Comparison of ENCODE assay signal across 1 cellular context in the genomic region with DNA sequence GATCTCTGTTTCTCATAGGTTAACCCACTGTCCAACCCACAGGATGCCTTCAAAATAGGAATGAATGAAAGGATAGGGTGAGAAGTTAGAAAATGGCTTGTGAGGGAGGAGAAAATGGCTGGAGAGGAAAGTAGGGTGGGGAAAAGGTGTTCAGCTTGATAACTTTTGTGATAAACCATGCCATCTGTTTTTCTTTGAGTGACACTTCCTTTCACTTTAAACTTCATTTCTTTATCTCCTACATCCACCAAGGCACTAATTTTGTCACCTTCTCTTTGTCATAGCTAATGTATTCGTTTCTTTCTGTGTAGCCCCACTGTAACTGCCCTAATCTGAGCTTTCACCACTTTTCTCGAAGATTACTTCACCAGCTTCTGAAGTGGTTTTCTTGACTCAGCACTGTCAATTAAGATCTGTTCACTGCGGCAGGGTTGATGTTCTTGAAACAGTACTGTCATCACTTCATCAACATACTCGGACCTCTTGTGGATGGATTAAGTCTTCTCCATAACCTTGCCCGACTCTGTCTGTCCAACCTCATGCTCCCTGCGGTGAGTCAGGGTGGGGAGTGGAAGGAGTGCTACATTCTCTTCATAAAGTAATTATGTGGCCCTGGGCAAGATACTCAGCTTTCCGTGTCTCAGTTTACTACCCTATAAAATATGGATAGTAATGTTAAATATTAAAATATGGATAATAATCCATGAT.
TF ChIP-seq lines count a peak whose summit lies in the region.

No MANE protein-coding gene starts in this region.

TF ChIP-seq in K562, 482 proteins besides CTCF, POLR2A, EP300 and RAD21 (continued from another document and continues in another):
- TF ChIP-seq, protein P1, sequence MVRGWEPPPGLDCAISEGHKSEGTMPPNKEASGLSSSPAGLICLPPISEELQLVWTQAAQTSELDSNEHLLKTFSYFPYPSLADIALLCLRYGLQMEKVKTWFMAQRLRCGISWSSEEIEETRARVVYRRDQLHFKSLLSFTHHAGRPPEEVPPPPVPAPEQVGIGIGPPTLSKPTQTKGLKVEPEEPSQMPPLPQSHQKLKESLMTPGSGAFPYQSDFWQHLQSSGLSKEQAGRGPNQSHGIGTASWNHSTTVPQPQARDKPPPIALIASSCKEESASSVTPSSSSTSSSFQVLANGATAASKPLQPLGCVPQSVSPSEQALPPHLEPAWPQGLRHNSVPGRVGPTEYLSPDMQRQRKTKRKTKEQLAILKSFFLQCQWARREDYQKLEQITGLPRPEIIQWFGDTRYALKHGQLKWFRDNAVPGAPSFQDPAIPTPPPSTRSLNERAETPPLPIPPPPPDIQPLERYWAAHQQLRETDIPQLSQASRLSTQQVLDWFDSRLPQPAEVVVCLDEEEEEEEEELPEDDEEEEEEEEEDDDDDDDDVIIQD (CRISPR knock-in tag; IDR thresholded peaks at IDR 0.05): no peak
- TF ChIP-seq ZNF507 (tag; conservative IDR thresholded peaks at IDR 0.05) (no peak), ZNF253 (CRISPR knock-in tag; conservative IDR thresholded peaks at IDR 0.05) (no peak), ZNF431 (CRISPR knock-in tag; IDR thresholded peaks at IDR 0.05) (no peak), ELF4 (CRISPR knock-in tag; IDR thresholded peaks at IDR 0.05) (no peak), KAT2B (IDR thresholded peaks at IDR 0.05; ENCODE audit: low read depth, low read length) (no peak), HDAC8 (tag; IDR thresholded peaks at IDR 0.05) (no peak), FOXJ2 (tag; IDR thresholded peaks at IDR 0.05) (no peak), SAFB2 (IDR thresholded peaks at IDR 0.05; ENCODE audit: borderline replicate concordance, low read depth, low read length, severe bottlenecking) (no peak), TGIF2 (CRISPR knock-in tag; IDR thresholded peaks at IDR 0.05) (no peak), ZFP36 (IDR thresholded peaks at IDR 0.05; ENCODE audit: low read depth, low read length, partially characterized antibody) (no peak), BCOR (IDR thresholded peaks at IDR 0.05) (peak; percentile 90), ZNF668 (CRISPR knock-in tag; IDR thresholded peaks at IDR 0.05) (no peak), BRF1 (IDR thresholded peaks at IDR 0.05; ENCODE audit: borderline replicate concordance, extremely low read depth, insufficient read length) (no peak), ZBTB1 (CRISPR knock-in tag; IDR thresholded peaks at IDR 0.05; ENCODE audit: borderline replicate concordance, low read depth) (no peak), ZNF444 (CRISPR knock-in tag; IDR thresholded peaks at IDR 0.05) (no peak), NELFE (IDR thresholded peaks at IDR 0.05; ENCODE audit: insufficient read depth, insufficient read length) (no peak), RBM25 (IDR thresholded peaks at IDR 0.05; ENCODE audit: low read depth, low read length, severe bottlenecking) (peak; percentile 7), LARP7 (IDR thresholded peaks at IDR 0.05) (no peak), SRSF3 (IDR thresholded peaks at IDR 0.05; ENCODE audit: insufficient read depth, low read length) (no peak), FOXP1 (CRISPR knock-in tag; IDR thresholded peaks at IDR 0.05) (no peak), SLC30A9 (CRISPR knock-in tag; IDR thresholded peaks at IDR 0.05) (no peak), ZNF263 (CRISPR knock-in tag; IDR thresholded peaks at IDR 0.05; ENCODE audit: borderline replicate concordance) (no peak), ZNF197 (CRISPR knock-in tag; IDR thresholded peaks at IDR 0.05; ENCODE audit: low read depth) (peak; percentile 77; the same call in 1 of the 2 replicates), ZNF124 (CRISPR knock-in tag; IDR thresholded peaks at IDR 0.05) (no peak)
- TF ChIP-seq, protein P2, sequence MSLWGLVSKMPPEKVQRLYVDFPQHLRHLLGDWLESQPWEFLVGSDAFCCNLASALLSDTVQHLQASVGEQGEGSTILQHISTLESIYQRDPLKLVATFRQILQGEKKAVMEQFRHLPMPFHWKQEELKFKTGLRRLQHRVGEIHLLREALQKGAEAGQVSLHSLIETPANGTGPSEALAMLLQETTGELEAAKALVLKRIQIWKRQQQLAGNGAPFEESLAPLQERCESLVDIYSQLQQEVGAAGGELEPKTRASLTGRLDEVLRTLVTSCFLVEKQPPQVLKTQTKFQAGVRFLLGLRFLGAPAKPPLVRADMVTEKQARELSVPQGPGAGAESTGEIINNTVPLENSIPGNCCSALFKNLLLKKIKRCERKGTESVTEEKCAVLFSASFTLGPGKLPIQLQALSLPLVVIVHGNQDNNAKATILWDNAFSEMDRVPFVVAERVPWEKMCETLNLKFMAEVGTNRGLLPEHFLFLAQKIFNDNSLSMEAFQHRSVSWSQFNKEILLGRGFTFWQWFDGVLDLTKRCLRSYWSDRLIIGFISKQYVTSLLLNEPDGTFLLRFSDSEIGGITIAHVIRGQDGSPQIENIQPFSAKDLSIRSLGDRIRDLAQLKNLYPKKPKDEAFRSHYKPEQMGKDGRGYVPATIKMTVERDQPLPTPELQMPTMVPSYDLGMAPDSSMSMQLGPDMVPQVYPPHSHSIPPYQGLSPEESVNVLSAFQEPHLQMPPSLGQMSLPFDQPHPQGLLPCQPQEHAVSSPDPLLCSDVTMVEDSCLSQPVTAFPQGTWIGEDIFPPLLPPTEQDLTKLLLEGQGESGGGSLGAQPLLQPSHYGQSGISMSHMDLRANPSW (CRISPR knock-in tag; IDR thresholded peaks at IDR 0.05): peak; percentile 24; the same call in 1 of the 2 replicates
- TF ChIP-seq, protein P3, sequence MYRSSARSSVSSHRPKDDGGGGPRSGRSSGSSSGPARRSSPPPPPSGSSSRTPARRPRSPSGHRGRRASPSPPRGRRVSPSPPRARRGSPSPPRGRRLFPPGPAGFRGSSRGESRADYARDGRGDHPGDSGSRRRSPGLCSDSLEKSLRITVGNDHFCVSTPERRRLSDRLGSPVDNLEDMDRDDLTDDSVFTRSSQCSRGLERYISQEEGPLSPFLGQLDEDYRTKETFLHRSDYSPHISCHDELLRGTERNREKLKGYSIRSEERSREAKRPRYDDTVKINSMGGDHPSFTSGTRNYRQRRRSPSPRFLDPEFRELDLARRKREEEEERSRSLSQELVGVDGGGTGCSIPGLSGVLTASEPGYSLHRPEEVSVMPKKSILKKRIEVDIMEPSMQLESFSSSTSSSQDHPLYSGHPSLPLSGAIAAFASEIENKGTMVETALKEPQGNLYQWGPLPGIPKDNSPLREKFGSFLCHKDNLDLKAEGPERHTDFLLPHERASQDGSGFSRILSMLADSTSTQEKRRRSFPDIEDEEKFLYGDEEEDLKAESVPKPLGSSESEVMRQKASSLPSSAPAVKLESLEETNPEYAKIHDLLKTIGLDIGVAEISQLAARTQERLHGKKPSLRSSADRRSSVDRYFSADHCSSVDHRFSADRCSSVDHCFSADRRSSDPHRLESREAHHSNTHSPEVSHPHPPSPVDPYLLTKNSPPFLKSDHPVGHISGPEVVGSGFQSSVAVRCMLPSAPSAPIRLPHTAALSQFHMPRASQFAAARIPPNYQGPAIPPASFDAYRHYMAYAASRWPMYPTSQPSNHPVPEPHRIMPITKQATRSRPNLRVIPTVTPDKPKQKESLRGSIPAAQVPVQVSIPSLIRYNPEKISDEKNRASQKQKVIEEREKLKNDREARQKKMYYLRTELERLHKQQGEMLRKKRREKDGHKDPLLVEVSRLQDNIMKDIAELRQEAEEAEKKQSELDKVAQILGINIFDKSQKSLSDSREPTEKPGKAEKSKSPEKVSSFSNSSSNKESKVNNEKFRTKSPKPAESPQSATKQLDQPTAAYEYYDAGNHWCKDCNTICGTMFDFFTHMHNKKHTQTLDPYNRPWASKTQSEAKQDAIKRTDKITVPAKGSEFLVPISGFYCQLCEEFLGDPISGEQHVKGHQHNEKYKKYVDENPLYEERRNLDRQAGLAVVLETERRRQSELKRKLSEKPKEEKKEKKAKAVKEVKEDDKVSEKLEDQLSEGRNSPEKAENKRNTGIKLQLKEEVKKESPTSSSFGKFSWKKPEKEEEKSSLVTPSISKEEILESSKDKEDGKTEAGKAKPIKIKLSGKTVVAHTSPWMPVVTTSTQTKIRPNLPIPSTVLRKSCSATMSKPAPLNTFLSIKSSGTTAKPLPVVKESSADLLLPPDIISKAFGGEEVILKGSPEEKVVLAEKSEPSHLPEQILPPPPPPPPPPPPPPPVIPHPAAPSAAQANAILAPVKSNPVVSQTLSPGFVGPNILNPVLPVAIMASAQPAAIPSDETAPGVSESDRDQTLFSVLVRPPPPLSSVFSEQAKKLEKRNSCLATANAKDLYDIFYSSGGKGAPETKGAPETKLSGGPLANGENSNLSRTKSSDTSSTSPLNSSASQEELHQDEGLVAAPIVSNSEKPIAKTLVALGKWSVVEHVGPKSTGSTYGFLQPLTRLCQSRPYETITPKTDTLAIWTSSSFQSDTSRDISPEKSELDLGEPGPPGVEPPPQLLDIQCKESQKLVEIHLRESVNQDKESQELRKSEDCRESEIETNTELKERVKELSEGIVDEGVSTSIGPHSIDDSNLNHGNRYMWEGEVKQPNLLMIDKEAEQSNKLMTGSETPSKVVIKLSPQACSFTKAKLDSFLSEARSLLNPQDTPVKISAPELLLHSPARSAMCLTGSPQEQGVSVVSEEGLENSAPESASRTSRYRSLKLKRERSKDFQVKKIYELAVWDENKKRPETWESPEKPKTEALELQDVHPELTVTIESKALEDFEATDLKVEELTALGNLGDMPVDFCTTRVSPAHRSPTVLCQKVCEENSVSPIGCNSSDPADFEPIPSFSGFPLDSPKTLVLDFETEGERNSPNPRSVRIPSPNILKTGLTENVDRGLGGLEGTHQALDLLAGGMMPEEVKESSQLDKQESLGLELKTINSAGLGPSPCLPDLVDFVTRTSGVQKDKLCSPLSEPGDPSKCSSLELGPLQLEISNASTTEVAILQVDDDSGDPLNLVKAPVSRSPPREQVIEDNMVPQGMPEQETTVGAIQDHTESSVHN (IDR thresholded peaks at IDR 0.05; ENCODE audit: borderline replicate concordance in 1 of 2, low read depth in 1 of 2): peak in 1 of 2 experiments; percentile 92; a peak in 2 of 4 replicates
- TF ChIP-seq, protein P4, sequence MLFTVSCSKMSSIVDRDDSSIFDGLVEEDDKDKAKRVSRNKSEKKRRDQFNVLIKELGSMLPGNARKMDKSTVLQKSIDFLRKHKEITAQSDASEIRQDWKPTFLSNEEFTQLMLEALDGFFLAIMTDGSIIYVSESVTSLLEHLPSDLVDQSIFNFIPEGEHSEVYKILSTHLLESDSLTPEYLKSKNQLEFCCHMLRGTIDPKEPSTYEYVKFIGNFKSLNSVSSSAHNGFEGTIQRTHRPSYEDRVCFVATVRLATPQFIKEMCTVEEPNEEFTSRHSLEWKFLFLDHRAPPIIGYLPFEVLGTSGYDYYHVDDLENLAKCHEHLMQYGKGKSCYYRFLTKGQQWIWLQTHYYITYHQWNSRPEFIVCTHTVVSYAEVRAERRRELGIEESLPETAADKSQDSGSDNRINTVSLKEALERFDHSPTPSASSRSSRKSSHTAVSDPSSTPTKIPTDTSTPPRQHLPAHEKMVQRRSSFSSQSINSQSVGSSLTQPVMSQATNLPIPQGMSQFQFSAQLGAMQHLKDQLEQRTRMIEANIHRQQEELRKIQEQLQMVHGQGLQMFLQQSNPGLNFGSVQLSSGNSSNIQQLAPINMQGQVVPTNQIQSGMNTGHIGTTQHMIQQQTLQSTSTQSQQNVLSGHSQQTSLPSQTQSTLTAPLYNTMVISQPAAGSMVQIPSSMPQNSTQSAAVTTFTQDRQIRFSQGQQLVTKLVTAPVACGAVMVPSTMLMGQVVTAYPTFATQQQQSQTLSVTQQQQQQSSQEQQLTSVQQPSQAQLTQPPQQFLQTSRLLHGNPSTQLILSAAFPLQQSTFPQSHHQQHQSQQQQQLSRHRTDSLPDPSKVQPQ (CRISPR knock-in tag; IDR thresholded peaks at IDR 0.05; ENCODE audit: borderline replicate concordance): no peak
- TF ChIP-seq, protein P5, sequence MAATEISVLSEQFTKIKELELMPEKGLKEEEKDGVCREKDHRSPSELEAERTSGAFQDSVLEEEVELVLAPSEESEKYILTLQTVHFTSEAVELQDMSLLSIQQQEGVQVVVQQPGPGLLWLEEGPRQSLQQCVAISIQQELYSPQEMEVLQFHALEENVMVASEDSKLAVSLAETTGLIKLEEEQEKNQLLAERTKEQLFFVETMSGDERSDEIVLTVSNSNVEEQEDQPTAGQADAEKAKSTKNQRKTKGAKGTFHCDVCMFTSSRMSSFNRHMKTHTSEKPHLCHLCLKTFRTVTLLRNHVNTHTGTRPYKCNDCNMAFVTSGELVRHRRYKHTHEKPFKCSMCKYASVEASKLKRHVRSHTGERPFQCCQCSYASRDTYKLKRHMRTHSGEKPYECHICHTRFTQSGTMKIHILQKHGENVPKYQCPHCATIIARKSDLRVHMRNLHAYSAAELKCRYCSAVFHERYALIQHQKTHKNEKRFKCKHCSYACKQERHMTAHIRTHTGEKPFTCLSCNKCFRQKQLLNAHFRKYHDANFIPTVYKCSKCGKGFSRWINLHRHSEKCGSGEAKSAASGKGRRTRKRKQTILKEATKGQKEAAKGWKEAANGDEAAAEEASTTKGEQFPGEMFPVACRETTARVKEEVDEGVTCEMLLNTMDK (IDR thresholded peaks at IDR 0.05; ENCODE audit: borderline replicate concordance, insufficient read depth, low read depth, low read length, poor library complexity, severe bottlenecking): peak; percentile 63
- TF ChIP-seq, protein P6, sequence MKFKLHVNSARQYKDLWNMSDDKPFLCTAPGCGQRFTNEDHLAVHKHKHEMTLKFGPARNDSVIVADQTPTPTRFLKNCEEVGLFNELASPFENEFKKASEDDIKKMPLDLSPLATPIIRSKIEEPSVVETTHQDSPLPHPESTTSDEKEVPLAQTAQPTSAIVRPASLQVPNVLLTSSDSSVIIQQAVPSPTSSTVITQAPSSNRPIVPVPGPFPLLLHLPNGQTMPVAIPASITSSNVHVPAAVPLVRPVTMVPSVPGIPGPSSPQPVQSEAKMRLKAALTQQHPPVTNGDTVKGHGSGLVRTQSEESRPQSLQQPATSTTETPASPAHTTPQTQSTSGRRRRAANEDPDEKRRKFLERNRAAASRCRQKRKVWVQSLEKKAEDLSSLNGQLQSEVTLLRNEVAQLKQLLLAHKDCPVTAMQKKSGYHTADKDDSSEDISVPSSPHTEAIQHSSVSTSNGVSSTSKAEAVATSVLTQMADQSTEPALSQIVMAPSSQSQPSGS (CRISPR knock-in tag; IDR thresholded peaks at IDR 0.05): no peak
- TF ChIP-seq, protein P7, sequence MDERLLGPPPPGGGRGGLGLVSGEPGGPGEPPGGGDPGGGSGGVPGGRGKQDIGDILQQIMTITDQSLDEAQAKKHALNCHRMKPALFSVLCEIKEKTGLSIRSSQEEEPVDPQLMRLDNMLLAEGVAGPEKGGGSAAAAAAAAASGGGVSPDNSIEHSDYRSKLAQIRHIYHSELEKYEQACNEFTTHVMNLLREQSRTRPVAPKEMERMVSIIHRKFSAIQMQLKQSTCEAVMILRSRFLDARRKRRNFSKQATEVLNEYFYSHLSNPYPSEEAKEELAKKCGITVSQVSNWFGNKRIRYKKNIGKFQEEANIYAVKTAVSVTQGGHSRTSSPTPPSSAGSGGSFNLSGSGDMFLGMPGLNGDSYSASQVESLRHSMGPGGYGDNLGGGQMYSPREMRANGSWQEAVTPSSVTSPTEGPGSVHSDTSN (CRISPR knock-in tag; IDR thresholded peaks at IDR 0.05; ENCODE audit: low read depth): no peak
- TF ChIP-seq, protein P7 (tag; conservative IDR thresholded peaks at IDR 0.05; ENCODE audit: low read depth): peak; percentile 99
